In genomic region chr17:28655160-28655559, GRCh38 we compare ENCODE assay signal across 21 cellular contexts. TPM values are rescaled to one million over a fixed set of nuclear protein-coding genes. Genes with fewer than 3 reads are reported as not detected.
DNase-seq lines count a peak whose midpoint lies in the region; ATAC-seq, FAIRE-seq and TF ChIP-seq lines count a peak whose summit lies in the region.
"Had no signal": no experiment of that assay in that cellular context is flagged by ENCODE, and none has a peak within 500 bp of the region (broad histone marks: within the 10 kb centered on the region; RNA-seq: fewer than 3 reads in every experiment).

No MANE protein-coding gene starts in this region.

- H3K9me3 Mint-ChIP-seq in activated T-cell treated with anti-CD3 and anti-CD28 coated beads, Interleukin-2, amount 50 U/mL, for 24 hours = no peaks in the 10 kb centered on the region

- no peak overlapping the region for H3K4me2 ChIP-seq in MM.1S (ENCODE audit: low read depth, low read length)
- H3K4me2 ChIP-seq in K562 (ENCODE audit: insufficient read depth, low read length) = no peak overlapping the region
- no peak overlapping the region for H3K4me2 ChIP-seq in trophoblast cell (ENCODE audit: low read length)

- POLR2A ChIA-PET in K562 (lab: Yijun Ruan, JAX) = interaction anchor here (0.8 to 1.2 kb wide), 2 partner anchors 9 to 11 kb away, joined by 3 to 6 read pairs; no protein-coding TSS in a partner anchor

- H2AFZ ChIP-seq in MM.1S (ENCODE audit: low read length) (no peak overlapping the region), K562 (ENCODE audit: low read depth, low read length) (no peak overlapping the region), trophoblast cell (ENCODE audit: insufficient read depth, low read length, poor library complexity) (no peak overlapping the region)

- no peaks in the 10 kb centered on the region for H3K79me1 ChIP-seq in trophoblast cell (ENCODE audit: low read length)

- no peak overlapping the region for H3K4ac ChIP-seq in trophoblast cell (ENCODE audit: low read depth, low read length)

- 99% methylated on average over 5 of the region's 5 CpGs for WGBS in K562 (ENCODE audit: insufficient coverage, low coverage, missing lambda C conversion rate)
- WGBS in trophoblast cell (ENCODE audit: extremely low coverage, insufficient coverage, insufficient read length) = no CpG with 5 or more reads among the region's 5 CpGs

- in situ Hi-C loops in K562 (cut with MboI) = no loop called here

- H3K9me2 ChIP-seq in MM.1S (replicated peaks; ENCODE audit: insufficient read depth, low read length) = no peaks in the 10 kb centered on the region

- H4K12ac ChIP-seq in trophoblast cell (ENCODE audit: low read depth, low read length) = no peak overlapping the region

- H3K14ac ChIP-seq in trophoblast cell (ENCODE audit: low read length) = no peak overlapping the region

- no peak for TF ChIP-seq EP300 in K562 (IDR thresholded peaks at IDR 0.05; ENCODE audit: low read length)

- no peak for TF ChIP-seq RAD21 in K562 (CRISPR knock-in tag; conservative IDR thresholded peaks at IDR 0.05 in 1 of 2, IDR thresholded peaks at IDR 0.05 in 1 of 2)

- H4K91ac ChIP-seq in trophoblast cell (ENCODE audit: low read depth, low read length) = no peak overlapping the region

- H3K79me2 ChIP-seq in MM.1S (ENCODE audit: low read length) (peaks cover 26% of the 10 kb centered on the region), K562 (ENCODE audit: control insufficient read depth, insufficient read depth, low read length) (peaks cover 20% of the 10 kb centered on the region), trophoblast cell (ENCODE audit: control insufficient read depth, insufficient read depth, low read length, poor library complexity) (no peaks in the 10 kb centered on the region)

- intact Hi-C loops in K562 (cut with micrococcal nuclease) = no loop called here

- no peaks in the 10 kb centered on the region for H3K9me3 ChIP-seq in MM.1S (replicated peaks; ENCODE audit: insufficient read depth, low read length)
- H3K9me3 ChIP-seq in K562 (replicated peaks; ENCODE audit: control insufficient read depth, insufficient read depth, low read depth, low read length) = no peaks in the 10 kb centered on the region
- H3K9me3 ChIP-seq in trophoblast cell (ENCODE audit: insufficient read depth, low read depth, low read length) = peaks cover 13% of the 10 kb centered on the region

- H4K8ac ChIP-seq in trophoblast cell (ENCODE audit: low read depth, low read length) = no peak overlapping the region

- H2BK120ac ChIP-seq in trophoblast cell (ENCODE audit: insufficient read depth, low read length, poor library complexity) = no peak overlapping the region

- peak overlapping the region; percentile 59 for H3K27ac Mint-ChIP-seq in activated T-cell treated with anti-CD3 and anti-CD28 coated beads, Interleukin-2, amount 50 U/mL, for 24 hours

- H3K4me3 ChIP-seq in MM.1S (ENCODE audit: low read length) = no peak overlapping the region
- no peak overlapping the region for H3K4me3 ChIP-seq in K562
- H3K4me3 ChIP-seq in trophoblast cell (ENCODE audit: low read depth, low read length) = no peak overlapping the region

- peak; percentile 47 for ATAC-seq in K562
- no peak for ATAC-seq in GM19351 (IDR thresholded peaks at IDR 0.05; ENCODE audit: unreplicated experiment)
- ATAC-seq: SK-N-SH treated with all-trans-retinoic acid at 6 μM for 48 hours had no signal

- BruUV-seq in K562 (replicated peaks; lab: Mats Ljungman, UMichigan) = no TSS peak

- H3K9ac ChIP-seq in MM.1S (ENCODE audit: low read length) = no peak overlapping the region
- H3K9ac ChIP-seq in K562 (ENCODE audit: insufficient read depth in 1 of 2, low read depth in 2 of 2, low read length in 2 of 2) = peak overlapping the region in 1 of 2 experiments; percentile 43; a peak in 1 of 4 replicates
- peak overlapping the region; percentile 11 for H3K9ac ChIP-seq in trophoblast cell (ENCODE audit: low read length)

- no peak for DNase-seq in activated T-cell treated with anti-CD3 and anti-CD28 coated beads, Interleukin-2, amount 50 U/mL, for 24 hours
- DNase-seq in activated T-cell treated with anti-CD3 and anti-CD28 coated beads, Interleukin-2, amount 50 U/mL, for 48 hours = no peak
- DNase-seq in MM.1S (peak; percentile 66), K562 (ENCODE audit: extremely low read depth in 1 of 4, low spot score in 3 of 4) (no peak), trophoblast cell (no peak)
- no peak for DNase-seq in activated CD4-positive, CD25-positive, alpha-beta regulatory T cell (lab: John Stamatoyannopoulos, UW)
- DNase-seq: DMS53, GDM1, H7, Kasumi-1, NCI-H1048, NCI-H1417 treated with DMSO at 0.1 percent for 48 hours, NCI-H187, NCI-H2107, NCI-H510A, NCI-H748 treated with DMSO at 0.1 percent for 48 hours had no signal

- no peak overlapping the region for H2BK5ac ChIP-seq in trophoblast cell (ENCODE audit: low read depth, low read length, poor library complexity)

- no peaks in the 10 kb centered on the region for H3K27me3 ChIP-seq in MM.1S (replicated peaks; ENCODE audit: insufficient read depth, low read length)
- H3K27me3 ChIP-seq in K562 (ENCODE audit: control insufficient read depth in 2 of 2, insufficient read depth in 2 of 2, low read length in 2 of 2) = no peaks in the 10 kb centered on the region
- H3K27me3 ChIP-seq in trophoblast cell (ENCODE audit: insufficient read depth, low read length) = no peaks in the 10 kb centered on the region

- H3K18ac ChIP-seq in trophoblast cell (ENCODE audit: low read length) = no peak overlapping the region

- CTCF ChIA-PET in K562 (lab: Yijun Ruan, JAX; ENCODE audit: low intra/inter-chr PET ratio) = no interaction called here

- H3K36me3 Mint-ChIP-seq in activated T-cell treated with anti-CD3 and anti-CD28 coated beads, Interleukin-2, amount 50 U/mL, for 24 hours (ENCODE audit: low read depth) = peaks cover 71% of the 10 kb centered on the region

- H3K36me3 ChIP-seq in MM.1S (replicated peaks; ENCODE audit: insufficient read depth, low read length) = peaks cover 2% of the 10 kb centered on the region; the same call in 1 of the 2 replicates
- peaks cover 69% of the 10 kb centered on the region; the same call in 2 of the 3 replicates for H3K36me3 ChIP-seq in K562 (ENCODE audit: control insufficient read depth, insufficient read depth, low read length)
- peaks cover 36 to 44% of the 10 kb centered on the region in 2 experiments for H3K36me3 ChIP-seq in trophoblast cell (ENCODE audit: control insufficient read depth in 1 of 2, insufficient read depth in 2 of 2, low read length in 2 of 2)

- H3K4me1 ChIP-seq in MM.1S (ENCODE audit: low read length) (peaks cover 6% of the 10 kb centered on the region; the same call in 1 of the 2 replicates), K562 (replicated peaks in 1 of 2; ENCODE audit: control insufficient read depth in 2 of 2, insufficient read depth in 2 of 2, low read length in 2 of 2) (peaks cover 0 to 2% of the 10 kb centered on the region in 2 experiments; a peak in 2 of 5 replicates), trophoblast cell (ENCODE audit: control insufficient read depth in 1 of 2, insufficient read depth in 2 of 2, low read length in 2 of 2) (no peaks in the 10 kb centered on the region)

- no peaks in the 10 kb centered on the region for H3K9me1 ChIP-seq in K562 (ENCODE audit: control insufficient read depth, insufficient read depth, low read length)

- no peak overlapping the region for H3K4me3 Mint-ChIP-seq in activated T-cell treated with anti-CD3 and anti-CD28 coated beads, Interleukin-2, amount 50 U/mL, for 24 hours

- TF ChIP-seq POLR2A in K562 (conservative IDR thresholded peaks at IDR 0.05) = no peak

- no peak for TF ChIP-seq CTCF in MM.1S (IDR thresholded peaks at IDR 0.05; ENCODE audit: low read length)
- no peak for TF ChIP-seq CTCF in K562 (IDR thresholded peaks at IDR 0.05 in 2 of 3, conservative IDR thresholded peaks at IDR 0.05 in 1 of 3; ENCODE audit: insufficient read depth in 2 of 3, low read depth in 1 of 3, low read length in 3 of 3)

- no peak overlapping the region for H2AK5ac ChIP-seq in trophoblast cell (ENCODE audit: low read length)

- H3K23ac ChIP-seq in trophoblast cell (ENCODE audit: low read length) = no peak overlapping the region

- H4K20me1 ChIP-seq in MM.1S (ENCODE audit: insufficient read depth, low read length) (no peaks in the 10 kb centered on the region), K562 (replicated peaks; ENCODE audit: control insufficient read depth, insufficient read depth, low read length) (no peaks in the 10 kb centered on the region)

- no peaks in the 10 kb centered on the region for H3K27me3 Mint-ChIP-seq in activated T-cell treated with anti-CD3 and anti-CD28 coated beads, Interleukin-2, amount 50 U/mL, for 24 hours

- FAIRE-seq in K562 (lab: Jason Lieb, UNC) = no peak
- FAIRE-seq: A204.1, D721Med had no signal

- H2BK12ac ChIP-seq in trophoblast cell (ENCODE audit: low read length) = no peak overlapping the region

- H3K27ac ChIP-seq in MM.1S (ENCODE audit: low read length) (peak overlapping the region; percentile 25; the same call in 1 of the 2 replicates), K562 (ENCODE audit: extremely low read depth, low read depth, low read length) (no peak overlapping the region), trophoblast cell (ENCODE audit: low read depth, low read length) (no peak overlapping the region)
- H3K27ac ChIP-seq: C4-2B had no signal

- peaks cover 26% of the 10 kb centered on the region for H3K4me1 Mint-ChIP-seq in activated T-cell treated with anti-CD3 and anti-CD28 coated beads, Interleukin-2, amount 50 U/mL, for 24 hours (ENCODE audit: low read depth)

- 0 out of 2 replicates have a peak, but pooled peaks cover 7% of the 10 kb centered on the region for H3F3A ChIP-seq in MM.1S (ENCODE audit: insufficient read depth, low read length)

RNA-seq across cellular contexts. Expression of gene SDF2, which starts 6.5 kb away (rescaled TPM):
- 97.5 and 114 TPM in 2 replicates for total RNA-seq in K562 (2011; cell fraction: chromatin; rRNA removed; ENCODE audit: low replicate concordance)
- total RNA-seq in K562 (2011; cell fraction: nucleolus; rRNA removed) = 81.0 and 84.6 TPM in 2 replicates
- total RNA-seq in K562 (2011; cell fraction: nucleoplasm; rRNA removed) = 98.7 and 130 TPM in 2 replicates
- total RNA-seq in K562 (2014; rRNA removed) = 41.2 and 46.7 TPM in 2 replicates
- total RNA-seq in K562 (2014; rRNA removed; fragmentation: Illumina TruSeq; extraction: Trizol) = 62.7 and 64.0 TPM in 2 replicates
- total RNA-seq in K562 (2015; rRNA removed; fragmentation: Illumina TruSeq; extraction: Trizol) = 50.2 and 51.6 TPM in 2 replicates
- 45.7 and 50.0 TPM in 2 replicates for total RNA-seq in K562 (2021)
- polyA plus RNA-seq in K562 (2011; rRNA removed) = 56.1 and 77.2 TPM in 2 replicates
- 62.2 and 71.5 TPM in 2 replicates for polyA plus RNA-seq in K562 (2011; cell fraction: cytosol; rRNA removed)
- polyA plus RNA-seq in K562 (2011; cell fraction: nucleus; rRNA removed) = 39.9 and 51.1 TPM in 2 replicates
- 54.9 and 62.2 TPM in 2 replicates for polyA plus RNA-seq in K562 (2012)
- polyA plus RNA-seq in K562 (2014; fragmentation: Illumina TruSeq; extraction: Trizol) = 62.1 and 67.0 TPM in 2 replicates
- polyA plus RNA-seq in K562 (2014; fragmentation: Nextera tagmentation; extraction: Ambion mirVana) = 100 to 1,000 TPM; 116 to 132 TPM
- polyA plus RNA-seq in K562 (2014; rRNA removed) = 60.8 and 65.6 TPM in 2 replicates
- polyA minus RNA-seq in K562 (2011; rRNA and poly(A)+ RNA removed) = 41.3 and 62.3 TPM in 2 replicates
- polyA minus RNA-seq in K562 (2011; cell fraction: cytosol; rRNA and poly(A)+ RNA removed) = 15.9 and 31.3 TPM in 2 replicates
- 11.8 and 15.2 TPM in 2 replicates for polyA minus RNA-seq in K562 (2011; cell fraction: nucleus; rRNA and poly(A)+ RNA removed)
- 80.9 and 82.7 TPM in 2 replicates for polyA plus RNA-seq in trophoblast cell (2013)

RNA-seq across cellular contexts. Expression of gene SUPT6H, which starts 6.8 kb away (rescaled TPM):
- 349 and 431 TPM in 2 replicates for total RNA-seq in K562 (2011; cell fraction: chromatin; rRNA removed; ENCODE audit: low replicate concordance)
- total RNA-seq in K562 (2011; cell fraction: nucleolus; rRNA removed) = 169 and 172 TPM in 2 replicates
- 213 and 276 TPM in 2 replicates for total RNA-seq in K562 (2011; cell fraction: nucleoplasm; rRNA removed)
- total RNA-seq in K562 (2014; rRNA removed) (58.1 and 80.4 TPM in 2 replicates), K562 (2014; rRNA removed; fragmentation: Illumina TruSeq; extraction: Trizol) (44.4 and 48.2 TPM in 2 replicates), K562 (2015; rRNA removed; fragmentation: Illumina TruSeq; extraction: Trizol) (49.2 and 49.8 TPM in 2 replicates), K562 (2021) (67.9 and 77.7 TPM in 2 replicates)
- polyA plus RNA-seq in K562 (2011; rRNA removed) (34.8 and 35.8 TPM in 2 replicates), K562 (2014; fragmentation: Illumina TruSeq; extraction: Trizol) (68.5 and 68.9 TPM in 2 replicates), K562 (2014; fragmentation: Nextera tagmentation; extraction: Ambion mirVana) (1 to 10 TPM; 1.7 to 3.3 TPM), K562 (2014; rRNA removed) (47.8 and 57.3 TPM in 2 replicates)
- 18.9 and 30.4 TPM in 2 replicates for polyA plus RNA-seq in K562 (2011; cell fraction: cytosol; rRNA removed)
- 56.9 and 99.5 TPM in 2 replicates for polyA plus RNA-seq in K562 (2011; cell fraction: nucleus; rRNA removed)
- 56.6 and 60.6 TPM in 2 replicates for polyA plus RNA-seq in K562 (2012)
- 75.6 and 88.1 TPM in 2 replicates for polyA minus RNA-seq in K562 (2011; rRNA and poly(A)+ RNA removed)
- polyA minus RNA-seq in K562 (2011; cell fraction: cytosol; rRNA and poly(A)+ RNA removed) = 39.8 and 62.6 TPM in 2 replicates
- 59.1 and 61.9 TPM in 2 replicates for polyA minus RNA-seq in K562 (2011; cell fraction: nucleus; rRNA and poly(A)+ RNA removed)
- polyA plus RNA-seq in trophoblast cell (2013) = 51.2 and 51.7 TPM in 2 replicates

RNA-seq across cellular contexts. Expression of gene BLTP2, which starts 10.2 kb away (rescaled TPM):
- total RNA-seq in K562 (2011; cell fraction: chromatin; rRNA removed; ENCODE audit: low replicate concordance) = 1,192 and 1,565 TPM in 2 replicates
- total RNA-seq in K562 (2011; cell fraction: nucleolus; rRNA removed) = 590 and 652 TPM in 2 replicates
- total RNA-seq in K562 (2011; cell fraction: nucleoplasm; rRNA removed) = 661 and 810 TPM in 2 replicates
- total RNA-seq in K562 (2014; rRNA removed) (103 and 174 TPM in 2 replicates), K562 (2014; rRNA removed; fragmentation: Illumina TruSeq; extraction: Trizol) (115 and 124 TPM in 2 replicates), K562 (2015; rRNA removed; fragmentation: Illumina TruSeq; extraction: Trizol) (122 and 126 TPM in 2 replicates), K562 (2021) (163 TPM in 2 replicates)
- polyA plus RNA-seq in K562 (2011; rRNA removed) (135 and 174 TPM in 2 replicates), K562 (2014; fragmentation: Illumina TruSeq; extraction: Trizol) (102 and 105 TPM in 2 replicates), K562 (2014; fragmentation: Nextera tagmentation; extraction: Ambion mirVana) (10 to 100 TPM; 14.7 to 34.3 TPM), K562 (2014; rRNA removed) (89.0 and 91.2 TPM in 2 replicates)
- 91.6 and 169 TPM in 2 replicates for polyA plus RNA-seq in K562 (2011; cell fraction: cytosol; rRNA removed)
- 325 and 481 TPM in 2 replicates for polyA plus RNA-seq in K562 (2011; cell fraction: nucleus; rRNA removed)
- 72.8 and 84.2 TPM in 2 replicates for polyA plus RNA-seq in K562 (2012)
- polyA minus RNA-seq in K562 (2011; rRNA and poly(A)+ RNA removed) = 299 and 507 TPM in 2 replicates
- 123 and 216 TPM in 2 replicates for polyA minus RNA-seq in K562 (2011; cell fraction: cytosol; rRNA and poly(A)+ RNA removed)
- polyA minus RNA-seq in K562 (2011; cell fraction: nucleus; rRNA and poly(A)+ RNA removed) = 254 and 272 TPM in 2 replicates
- 79.4 and 79.9 TPM in 2 replicates for polyA plus RNA-seq in trophoblast cell (2013)

RNA-seq across cellular contexts. Expression of gene RSKR, which starts 41.2 kb away (rescaled TPM):
- 428 and 683 TPM in 2 replicates for total RNA-seq in K562 (2011; cell fraction: chromatin; rRNA removed; ENCODE audit: low replicate concordance)
- total RNA-seq in K562 (2011; cell fraction: nucleolus; rRNA removed) = 235 and 256 TPM in 2 replicates
- total RNA-seq in K562 (2011; cell fraction: nucleoplasm; rRNA removed) = 327 and 411 TPM in 2 replicates
- total RNA-seq in K562 (2014; rRNA removed) (10.3 and 12.2 TPM in 2 replicates), K562 (2014; rRNA removed; fragmentation: Illumina TruSeq; extraction: Trizol) (14.3 and 17.2 TPM in 2 replicates), K562 (2015; rRNA removed; fragmentation: Illumina TruSeq; extraction: Trizol) (13.6 and 16.2 TPM in 2 replicates), K562 (2021) (25.0 and 25.8 TPM in 2 replicates)
- polyA plus RNA-seq in K562 (2011; rRNA removed) (42.2 and 42.3 TPM in 2 replicates), K562 (2014; fragmentation: Illumina TruSeq; extraction: Trizol) (19.3 and 21.9 TPM in 2 replicates), K562 (2014; fragmentation: Nextera tagmentation; extraction: Ambion mirVana) (1 to 10 TPM; 1.4 to 4.0 TPM), K562 (2014; rRNA removed) (26.6 and 26.7 TPM in 2 replicates)
- polyA plus RNA-seq in K562 (2011; cell fraction: cytosol; rRNA removed) = 22.3 and 26.9 TPM in 2 replicates
- polyA plus RNA-seq in K562 (2011; cell fraction: nucleus; rRNA removed) = 234 and 292 TPM in 2 replicates
- 12.2 and 29.3 TPM in 2 replicates for polyA plus RNA-seq in K562 (2012)
- 30.2 and 31.0 TPM in 2 replicates for polyA minus RNA-seq in K562 (2011; rRNA and poly(A)+ RNA removed)
- 9.1 and 14.2 TPM in 2 replicates for polyA minus RNA-seq in K562 (2011; cell fraction: cytosol; rRNA and poly(A)+ RNA removed)
- 67.0 and 69.4 TPM in 2 replicates for polyA minus RNA-seq in K562 (2011; cell fraction: nucleus; rRNA and poly(A)+ RNA removed)
- polyA plus RNA-seq in trophoblast cell (2013) = 4.4 and 4.6 TPM in 2 replicates

RNA-seq across cellular contexts. Expression of gene SPAG5, which starts 56.3 kb away (rescaled TPM):
- total RNA-seq in K562 (2011; cell fraction: chromatin; rRNA removed; ENCODE audit: low replicate concordance) = 517 and 585 TPM in 2 replicates
- 336 and 355 TPM in 2 replicates for total RNA-seq in K562 (2011; cell fraction: nucleolus; rRNA removed)
- 269 and 327 TPM in 2 replicates for total RNA-seq in K562 (2011; cell fraction: nucleoplasm; rRNA removed)
- total RNA-seq in K562 (2014; rRNA removed) (124 and 144 TPM in 2 replicates), K562 (2014; rRNA removed; fragmentation: Illumina TruSeq; extraction: Trizol) (149 and 151 TPM in 2 replicates), K562 (2015; rRNA removed; fragmentation: Illumina TruSeq; extraction: Trizol) (151 and 156 TPM in 2 replicates), K562 (2021) (134 and 143 TPM in 2 replicates)
- polyA plus RNA-seq in K562 (2011; rRNA removed) (192 and 229 TPM in 2 replicates), K562 (2014; fragmentation: Illumina TruSeq; extraction: Trizol) (133 and 140 TPM in 2 replicates), K562 (2014; fragmentation: Nextera tagmentation; extraction: Ambion mirVana) (100 to 1,000 TPM in 1 of 2 experiments, 10 to 100 TPM in 1; 94.4 to 286 TPM), K562 (2014; rRNA removed) (143 and 157 TPM in 2 replicates)
- 91.5 and 98.4 TPM in 2 replicates for polyA plus RNA-seq in K562 (2011; cell fraction: cytosol; rRNA removed)
- 797 and 863 TPM in 2 replicates for polyA plus RNA-seq in K562 (2011; cell fraction: nucleus; rRNA removed)
- 120 and 153 TPM in 2 replicates for polyA plus RNA-seq in K562 (2012)
- 178 and 188 TPM in 2 replicates for polyA minus RNA-seq in K562 (2011; rRNA and poly(A)+ RNA removed)
- polyA minus RNA-seq in K562 (2011; cell fraction: cytosol; rRNA and poly(A)+ RNA removed) = 74.0 and 98.5 TPM in 2 replicates
- polyA minus RNA-seq in K562 (2011; cell fraction: nucleus; rRNA and poly(A)+ RNA removed) = 244 and 330 TPM in 2 replicates
- polyA plus RNA-seq in trophoblast cell (2013) = 48.0 and 51.8 TPM in 2 replicates
